ENCODE assay signal across 11 cellular contexts in the genomic region with DNA sequence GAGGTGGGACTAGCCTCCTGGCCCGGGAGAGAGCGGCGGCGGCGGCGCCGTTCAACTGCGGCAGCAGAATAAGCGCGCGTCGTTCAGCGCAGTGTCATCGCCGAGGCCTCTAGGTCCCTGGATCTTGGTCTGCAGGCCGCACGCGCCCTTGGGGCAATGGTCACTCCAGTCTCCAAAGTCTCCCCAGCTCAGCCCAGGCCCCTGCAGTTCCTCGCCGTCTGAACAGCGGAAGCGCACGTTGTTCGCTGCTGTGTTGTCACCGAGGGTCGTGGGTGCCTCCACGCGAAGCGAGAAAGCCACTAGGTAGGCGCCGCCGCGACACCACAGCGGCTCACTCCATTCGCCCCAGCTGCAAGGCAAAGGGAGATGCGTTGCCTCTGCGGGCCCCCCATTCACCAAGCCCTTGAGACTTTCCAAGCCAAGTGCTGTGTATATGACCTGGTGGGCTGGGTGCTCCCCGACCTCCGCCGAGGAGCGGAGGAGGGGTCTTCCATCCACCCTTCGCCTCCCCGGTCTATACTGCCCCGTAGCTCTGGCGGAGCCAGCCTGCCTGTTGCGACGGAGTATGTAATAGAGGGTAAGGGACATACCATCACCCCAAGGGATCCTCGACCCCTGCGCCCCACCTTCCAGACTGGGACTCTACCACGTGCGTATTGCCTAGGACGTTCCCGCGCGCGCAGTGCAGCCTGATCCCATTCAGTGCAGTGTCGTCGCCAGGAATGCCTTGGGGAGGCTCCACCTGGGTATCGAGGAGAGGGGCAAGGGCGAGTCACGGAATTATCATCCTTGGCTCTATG. TPM values are rescaled to one million over a fixed set of nuclear protein-coding genes. Genes with fewer than 3 reads are reported as not detected.
DNase-seq lines count a peak whose midpoint lies in the region; ATAC-seq, FAIRE-seq and TF ChIP-seq lines count a peak whose summit lies in the region.
"Had no signal": no experiment of that assay in that cellular context is flagged by ENCODE, and none has a peak within 500 bp of the region (broad histone marks: within the 10 kb centered on the region; RNA-seq: fewer than 3 reads in every experiment).

No MANE protein-coding gene starts in this region.

- ATAC-seq in T-helper 17 cell = no peak

- peak; percentile 15 for DNase-seq in NCI-H1105 (lab: John Stamatoyannopoulos, UW)
- no peak for DNase-seq in NCI-H1105 treated with DMSO at 0.1 percent for 48 hours (lab: John Stamatoyannopoulos, UW)
- no peak for DNase-seq in T-helper 17 cell
- no peak for DNase-seq in fibroblast of pulmonary artery (ENCODE audit: low read depth)
- no peak for DNase-seq in sigmoid colon
- DNase-seq in HT-29 (ENCODE audit: low spot score) = no peak
- no peak for DNase-seq in small intestine
- DNase-seq in Calu3 = no peak

- peak overlapping the region; percentile 55 for H3K4me3 Mint-ChIP-seq in T-helper 17 cell
- no peak overlapping the region for H3K4me3 Mint-ChIP-seq in Calu3 (ENCODE audit: low read depth, unreplicated experiment)

- H3K4me3 ChIP-seq in fibroblast of pulmonary artery (replicated peaks; ENCODE audit: low read depth, low read length) = peak overlapping the region; percentile 14
- H3K4me3 ChIP-seq in sigmoid colon = peak overlapping the region; percentile 0 to 44 (median 34)
- no peak overlapping the region for H3K4me3 ChIP-seq in small intestine (ENCODE audit: low read depth in 1 of 2, low read length in 2 of 2)
- H3K4me3 ChIP-seq: thyroid gland had no signal

- H3K27ac ChIP-seq in sigmoid colon (no peak overlapping the region), small intestine (ENCODE audit: low read depth in 1 of 2, low read length in 1 of 2) (no peak overlapping the region)
- H3K27ac ChIP-seq: thyroid gland had no signal

- H3K27me3 ChIP-seq in sigmoid colon = peaks cover 9 to 55% (median 18%) of the 10 kb centered on the region in 3 donors
- peaks cover 0 to 10% of the 10 kb centered on the region in 2 donors for H3K27me3 ChIP-seq in small intestine (ENCODE audit: control insufficient read depth in 2 of 2, insufficient read depth in 2 of 2, low read length in 2 of 2)

- H3K36me3 Mint-ChIP-seq in T-helper 17 cell (ENCODE audit: low read depth) (peaks cover 5% of the 10 kb centered on the region), Calu3 (ENCODE audit: insufficient read depth, unreplicated experiment) (peaks cover 27% of the 10 kb centered on the region)

- no peak for TF ChIP-seq POLR2A in sigmoid colon (IDR thresholded peaks at IDR 0.05)

- no peaks in the 10 kb centered on the region for H3K9me3 Mint-ChIP-seq in Calu3 (ENCODE audit: low read depth, unreplicated experiment)

- peak overlapping the region; percentile 34 for H3K27ac Mint-ChIP-seq in T-helper 17 cell
- no peak overlapping the region for H3K27ac Mint-ChIP-seq in Calu3 (ENCODE audit: unreplicated experiment)

- intact Hi-C loops in sigmoid colon (cut with DNase I) (loop anchor here (2.0 to 5.0 kb wide), 3 partner anchors 47 to 202 kb away; a partner anchor contains a TSS), Calu3 (cut with micrococcal nuclease; ENCODE audit: unreplicated experiment) (loop anchor here (5.0 kb wide), 1 partner anchor 117 kb away; a partner anchor contains a TSS)

- no peak for TF ChIP-seq EP300 in sigmoid colon (IDR thresholded peaks at IDR 0.05)

- no peak for TF ChIP-seq CTCF in fibroblast of pulmonary artery (IDR thresholded peaks at IDR 0.05; ENCODE audit: low read length, missing control alignments)
- TF ChIP-seq CTCF in sigmoid colon (IDR thresholded peaks at IDR 0.05) = no peak
- TF ChIP-seq CTCF in Calu3 (IDR thresholded peaks at IDR 0.05; ENCODE audit: unreplicated experiment) = no peak

- 10 to 38% methylated on average over 61 of the region's 61 CpGs for WGBS in sigmoid colon, 2 donors
- 18 to 76% (median 62%) methylated on average over 57 to 61 of the region's 61 CpGs for WGBS in small intestine, 3 donors

- BruUV-seq in Calu3 (replicated peaks; lab: Mats Ljungman, UMichigan) = no TSS peak

- H3K9me3 ChIP-seq in T-helper 17 cell (ENCODE audit: control insufficient read depth, low read length, poor library complexity, severe bottlenecking) (no peaks in the 10 kb centered on the region), sigmoid colon (no peaks in the 10 kb centered on the region), small intestine (ENCODE audit: control insufficient read depth, low read depth) (no peaks in the 10 kb centered on the region)
- H3K9me3 ChIP-seq: thyroid gland had no signal

- CTCF ChIA-PET in Calu3 (lab: Charles Lee) = no interaction called here

- H3K27me3 Mint-ChIP-seq in T-helper 17 cell = peaks cover 55% of the 10 kb centered on the region
- H3K27me3 Mint-ChIP-seq in Calu3 (ENCODE audit: unreplicated experiment) = no peaks in the 10 kb centered on the region

- H3K36me3 ChIP-seq in sigmoid colon (no peaks in the 10 kb centered on the region), small intestine (ENCODE audit: control insufficient read depth in 2 of 2, insufficient read depth in 2 of 2, low read length in 2 of 2) (no peaks in the 10 kb centered on the region)
- H3K36me3 ChIP-seq: thyroid gland had no signal

- H3K4me1 Mint-ChIP-seq in T-helper 17 cell = peaks cover 23% of the 10 kb centered on the region
- peaks cover 16% of the 10 kb centered on the region for H3K4me1 Mint-ChIP-seq in Calu3 (ENCODE audit: low read depth, unreplicated experiment)

- FAIRE-seq in small intestine (lab: Jason Lieb, UNC) = no peak
- FAIRE-seq: colon had no signal

- H3K4me1 ChIP-seq in sigmoid colon (peaks cover 0 to 47% (median 41%) of the 10 kb centered on the region in 4 donors), small intestine (ENCODE audit: control insufficient read depth in 2 of 2, insufficient read depth in 1 of 2, low read depth in 1 of 2, low read length in 1 of 2) (peaks cover 0 to 10% of the 10 kb centered on the region in 2 donors)

RNA-seq across cellular contexts. Expression of a gene that starts 0.7 kb away (rescaled TPM):
- not detected for total RNA-seq in T-helper 17 cell
- total RNA-seq in sigmoid colon = 1 to 10 TPM in 3 of 4 donors, not detected in 1; 1.1 to 6.4 (median 4.1) TPM
- 1 to 10 TPM in 2 of 3 donors, not detected in 1; 2.2 to 4.4 TPM for polyA plus RNA-seq in sigmoid colon
- total RNA-seq in HT-29 (2014; rRNA removed; shearing (Covaris generic)) = 0.58 TPM in 1 of 2 replicates, not detected in the other
- polyA plus RNA-seq in small intestine = 1 to 10 TPM; 1.7 to 6.9 (median 6.8) TPM
- 0.59 TPM in 1 of 2 replicates, not detected in the other for total RNA-seq in Calu3 (2022)
- total RNA-seq: A172 had no signal

RNA-seq across cellular contexts. Expression of a gene that starts 3.3 kb away (rescaled TPM):
- total RNA-seq in T-helper 17 cell = under 1 TPM in 1 of 2 donors, not detected in 1; 0.34 TPM
- total RNA-seq in sigmoid colon = not detected
- polyA plus RNA-seq in sigmoid colon = 1 to 10 TPM in 1 of 3 donors, under 1 TPM in 1, not detected in 1; 0.06 to 1.6 TPM
- total RNA-seq in HT-29 (2014; rRNA removed; shearing (Covaris generic)) = not detected in 2 replicates
- 10 to 100 TPM in 2 of 3 donors, 1 to 10 TPM in 1; 4.2 to 49.4 (median 21.2) TPM for polyA plus RNA-seq in small intestine
- 0.71 and 0.76 TPM in 2 replicates for total RNA-seq in Calu3 (2022)
- total RNA-seq: A172, thyroid gland had no signal

RNA-seq across cellular contexts. Expression of a gene that starts 10.5 kb away (rescaled TPM):
- total RNA-seq in T-helper 17 cell (10 to 100 TPM; 54.3 to 59.7 TPM), sigmoid colon (100 to 1,000 TPM; 153 to 242 (median 192) TPM), Calu3 (2022) (121 and 132 TPM in 2 replicates)
- polyA plus RNA-seq in sigmoid colon (100 to 1,000 TPM; 172 to 213 (median 201) TPM), small intestine (100 to 1,000 TPM; 170 to 219 (median 177) TPM)
- 242 and 261 TPM in 2 replicates for total RNA-seq in HT-29 (2014; rRNA removed; shearing (Covaris generic))

RNA-seq across cellular contexts. Expression of a gene that starts 13.8 kb away (rescaled TPM):
- total RNA-seq in T-helper 17 cell (not detected), sigmoid colon (not detected), Calu3 (2022) (0.54 and 0.56 TPM in 2 replicates)
- polyA plus RNA-seq in sigmoid colon (10 to 100 TPM in 2 of 3 donors, 1 to 10 TPM in 1; 7.8 to 19.2 (median 11.1) TPM), small intestine (100 to 1,000 TPM in 2 of 3 donors, 10 to 100 TPM in 1; 72.5 to 503 (median 491) TPM)
- 0.44 and 0.61 TPM in 2 replicates for total RNA-seq in HT-29 (2014; rRNA removed; shearing (Covaris generic))
- total RNA-seq: A172, thyroid gland had no signal

Comparison
In these comparisons a context has a peak if more than half of its experiments do, and no peak if none do; other contexts are left out.
1. H3K4me3 ChIP-seq: peak in fibroblast of pulmonary artery (single experiment) and sigmoid colon (4 of 4); none in small intestine (0 of 2).